Comparison of ENCODE assay signal across 23 cellular contexts in the genomic region with DNA sequence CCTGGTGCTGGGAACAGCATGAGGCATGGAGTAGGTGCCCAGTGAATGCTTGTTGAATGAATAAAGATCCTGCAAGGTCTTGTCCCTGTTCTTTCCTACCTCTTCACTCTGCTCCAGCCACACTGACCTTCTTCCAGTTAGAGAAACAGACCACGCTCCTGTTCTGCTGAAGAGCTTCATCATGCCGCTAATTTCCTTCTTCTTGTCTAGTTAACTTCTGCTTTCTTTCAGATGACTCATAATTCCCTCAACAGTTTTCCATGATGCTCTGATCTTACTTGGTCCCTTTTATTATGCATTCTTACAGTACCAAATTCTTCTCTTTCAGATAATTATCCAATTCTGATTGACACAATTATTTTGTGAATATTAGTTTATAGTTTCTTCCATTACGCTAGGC. TPM values are rescaled to one million over a fixed set of nuclear protein-coding genes. Genes with fewer than 3 reads are reported as not detected.
"Had no signal": no experiment of that assay in that cellular context is flagged by ENCODE, and none has a peak within 500 bp of the region (broad histone marks: within the 10 kb centered on the region; RNA-seq: fewer than 3 reads in every experiment).

No MANE protein-coding gene starts in this region.

- H3K27ac Mint-ChIP-seq: activated CD4-positive, alpha-beta memory T cell treated with anti-CD3 and anti-CD28 coated beads for 36 hours; activated naive CD4-positive, alpha-beta T cell treated with anti-CD3 and anti-CD28 coated beads, Interleukin-2, amount 50 U/mL, for 72 hours; activated T-helper 1 cell treated with anti-CD3 and anti-CD28 coated beads, Interleukin-12 subunit alpha, Interleukin-12 subunit beta, Interleukin-2, Interleukin-4 antibody, amounts not matched to agents 30 ng/mL and 10 ng/mL and 1 ng/mL, durations not matched to agents 14 hours and 24 hours and 36 hours; mesothelial cell of epicardium; nephron had no signal

- H3K27me3 ChIP-seq: adrenal gland, gastrocnemius medialis, left lung, sigmoid colon, tibial artery had no signal

- H3K4me1 Mint-ChIP-seq: mesothelial cell of epicardium, nephron had no signal

- H3K36me3 Mint-ChIP-seq: activated CD4-positive, alpha-beta memory T cell treated with anti-CD3 and anti-CD28 coated beads for 36 hours; activated naive CD4-positive, alpha-beta T cell treated with anti-CD3 and anti-CD28 coated beads, Interleukin-2, amount 50 U/mL, for 72 hours; mesothelial cell of epicardium had no signal

- H3K4me3 Mint-ChIP-seq: activated CD4-positive, alpha-beta memory T cell treated with anti-CD3 and anti-CD28 coated beads for 36 hours; activated T-helper 1 cell treated with anti-CD3 and anti-CD28 coated beads, Interleukin-12 subunit alpha, Interleukin-12 subunit beta, Interleukin-2, Interleukin-4 antibody, amounts not matched to agents 30 ng/mL and 10 ng/mL and 1 ng/mL, durations not matched to agents 14 hours and 24 hours and 36 hours; mesothelial cell of epicardium; nephron had no signal

- H3K9me3 Mint-ChIP-seq: activated CD4-positive, alpha-beta memory T cell treated with anti-CD3 and anti-CD28 coated beads for 36 hours; activated T-helper 1 cell treated with anti-CD3 and anti-CD28 coated beads, Interleukin-12 subunit alpha, Interleukin-12 subunit beta, Interleukin-2, Interleukin-4 antibody, amounts not matched to agents 30 ng/mL and 10 ng/mL and 1 ng/mL, durations not matched to agents 14 hours and 24 hours and 36 hours; mesothelial cell of epicardium; nephron had no signal

- ATAC-seq: activated naive CD4-positive, alpha-beta T cell treated with anti-CD3 and anti-CD28 coated beads, Interleukin-2, amount 50 U/mL, for 72 hours; gastrocnemius medialis; left lung had no signal

- H3K27ac ChIP-seq: adrenal gland, gastrocnemius medialis, left lung, sigmoid colon, tibial artery had no signal

- H3K36me3 ChIP-seq: adrenal gland, gastrocnemius medialis, left lung, sigmoid colon, tibial artery had no signal

- DNase-seq: activated CD4-positive, alpha-beta memory T cell treated with anti-CD3 and anti-CD28 coated beads for 36 hours; activated gamma-delta T cell treated with Interleukin-2 at 50 U/mL for 16 hours; activated T-cell treated with anti-CD3 and anti-CD28 coated beads for 4 hours; adrenal gland; cerebellar nuclear complex; cortex of kidney; gastrocnemius medialis; head of caudate nucleus; kidney; left lung; nucleus accumbens; sigmoid colon; stimulated activated CD4-positive, alpha-beta T cell treated with anti-CD3 and anti-CD28 coated beads, Interleukin-4, amount 100 ng/mL, for 4 hours; stimulated activated naive CD4-positive, alpha-beta T cell; substantia nigra; T1000; tibial artery had no signal

- H3K4me3 ChIP-seq: adrenal gland, gastrocnemius medialis, left lung, sigmoid colon, tibial artery had no signal

RNA-seq across cellular contexts. Expression of gene C1QL3, which starts 59.5 kb away (rescaled TPM):
- total RNA-seq: activated CD4-positive, alpha-beta memory T cell treated with anti-CD3 and anti-CD28 coated beads for 36 hours; activated T-helper 1 cell treated with anti-CD3 and anti-CD28 coated beads, Interleukin-12 subunit alpha, Interleukin-12 subunit beta, Interleukin-2, Interleukin-4 antibody, amounts not matched to agents 30 ng/mL and 10 ng/mL and 1 ng/mL, durations not matched to agents 14 hours and 24 hours and 36 hours; bronchial epithelial cell; gastrocnemius medialis; kidney; left lung; lung microvascular endothelial cell; mesothelial cell of epicardium had no signal
